ENCODE assay signal across 8 cellular contexts in the genomic region with DNA sequence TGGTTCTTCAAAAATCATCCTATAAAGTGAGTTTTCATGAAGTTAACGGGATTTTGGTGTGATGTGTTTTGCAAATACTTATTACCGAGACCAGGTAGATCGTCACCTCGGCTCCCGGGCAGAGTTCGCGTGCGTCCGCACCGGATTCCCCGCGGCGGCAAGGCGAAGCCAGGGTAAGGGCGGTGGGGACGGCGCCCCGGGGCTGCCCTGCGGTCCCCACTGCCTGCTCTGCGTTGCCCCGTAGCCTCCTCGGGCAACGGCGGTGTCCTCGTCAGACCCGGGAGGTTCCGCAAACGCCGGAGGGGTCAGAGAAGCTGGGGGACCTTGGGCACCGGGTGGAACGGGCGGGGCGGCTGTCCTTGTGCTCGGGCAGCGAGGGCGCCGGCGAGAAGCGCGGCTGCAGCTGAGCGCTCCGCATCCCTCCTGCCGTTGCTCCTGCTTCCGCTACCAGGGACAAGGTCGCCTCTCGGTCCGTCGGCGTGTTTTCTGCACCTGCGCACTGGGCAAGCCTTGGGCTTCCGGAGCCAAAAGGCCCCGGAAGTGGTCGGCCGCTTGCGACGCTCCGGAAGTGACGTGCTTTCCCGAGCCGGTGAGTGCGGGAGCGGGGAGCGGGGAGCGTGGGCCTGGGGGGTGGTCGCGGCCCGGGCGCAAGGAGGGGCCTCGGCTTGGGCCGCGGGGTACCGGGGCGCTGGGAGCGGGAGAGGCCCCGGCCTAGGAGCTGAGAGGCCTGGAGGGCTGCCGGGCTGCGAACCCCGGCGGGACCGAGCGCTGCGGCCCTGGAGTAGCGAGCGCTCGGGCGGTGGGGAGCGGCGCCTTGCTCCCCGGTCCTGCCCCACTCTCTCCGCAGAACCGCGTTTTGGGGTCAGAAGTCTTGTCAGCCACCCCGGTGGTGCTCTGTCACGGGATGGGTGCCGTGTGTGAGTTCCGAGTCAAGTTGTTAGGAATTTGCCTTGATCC. TPM values are rescaled to one million over a fixed set of nuclear protein-coding genes. Genes with fewer than 3 reads are reported as not detected.
DNase-seq lines count a peak whose midpoint lies in the region; ATAC-seq and TF ChIP-seq lines count a peak whose summit lies in the region.

TSS of gene MTG2 (plus strand) at position 560 of the 957 bp plus-strand sequence. CDS start 10,393 bp downstream, outside the sequence.

- H3T11ph ChIP-seq in H9 (ENCODE audit: low read length): no peak within 1 kb of the TSS

- TF ChIP-seq CTCF in H9 (conservative IDR thresholded peaks at IDR 0.05): no peak
- no peak for TF ChIP-seq CTCF in fibroblast of pulmonary artery (IDR thresholded peaks at IDR 0.05; ENCODE audit: low read length, missing control alignments)

- H2BK20ac ChIP-seq in H9 (ENCODE audit: low read depth, low read length, poor library complexity, severe bottlenecking): no peak within 1 kb of the TSS

- H3K23ac ChIP-seq in H9 (ENCODE audit: insufficient read length, low read depth, low read length): no peak within 1 kb of the TSS

- peaks cover 3% of the 10 kb centered on the region for H3K23me2 ChIP-seq in H9 (ENCODE audit: insufficient read length, low read depth, low read length, poor library complexity, severe bottlenecking)

- H2BK5ac ChIP-seq in H9 (ENCODE audit: insufficient read length, low read length): no peak within 1 kb of the TSS

- H3K4me1 ChIP-seq in H9 (ENCODE audit: insufficient read depth, low read length): peaks cover 2% of the 10 kb centered on the region; the same call in 1 of the 2 replicates

- no peak within 1 kb of the TSS for H2BK120ac ChIP-seq in H9 (ENCODE audit: low read depth, low read length, poor library complexity, severe bottlenecking)

- peak within 1 kb of the TSS; percentile 90 for H3K9ac ChIP-seq in H9 (ENCODE audit: extremely low read depth, insufficient read length, low read length)

- H3K27ac ChIP-seq in H9 (ENCODE audit: insufficient read length, low read depth, low read length): no peak within 1 kb of the TSS

- peaks cover 4% of the 10 kb centered on the region; the same call in 1 of the 2 replicates for H3K79me2 ChIP-seq in H9 (ENCODE audit: insufficient read depth, low read length)

- no peaks in the 10 kb centered on the region for H4K20me1 ChIP-seq in H9 (ENCODE audit: control insufficient read depth, insufficient read depth, insufficient read length)

- H3K27ac Mint-ChIP-seq in H9: peak within 1 kb of the TSS; percentile 91 to 98 (median 95); a peak in 6 of 7 replicates
- H3K27ac Mint-ChIP-seq in natural killer cell treated with Interleukin-12 subunit alpha and Interleukin-12 subunit beta and Interleukin-15 and Interleukin-18, amount 100 ng/mL, for 72 hours: peak within 1 kb of the TSS; percentile 88 to 90

- peak within 1 kb of the TSS; percentile 69 for H3K18ac ChIP-seq in H9 (ENCODE audit: insufficient read length, low read depth, low read length)

- no peak within 1 kb of the TSS for H3K4ac ChIP-seq in H9 (ENCODE audit: low read depth, low read length)

- no peak within 1 kb of the TSS for H2AK5ac ChIP-seq in H9 (ENCODE audit: insufficient read length, low read length)

- H2BK12ac ChIP-seq in H9 (ENCODE audit: insufficient read length, low read depth, low read length): no peak within 1 kb of the TSS

- H3K4me2 ChIP-seq in H9 (ENCODE audit: insufficient read depth, insufficient read length, low read length): peak within 1 kb of the TSS; percentile 91

- H3K9me3 Mint-ChIP-seq in H9: no peaks in the 10 kb centered on the region
- H3K9me3 Mint-ChIP-seq in natural killer cell treated with Interleukin-12 subunit alpha and Interleukin-12 subunit beta and Interleukin-15 and Interleukin-18, amount 100 ng/mL, for 72 hours: no peaks in the 10 kb centered on the region

- no peak within 1 kb of the TSS for H4K8ac ChIP-seq in H9 (replicated peaks; ENCODE audit: insufficient read length, low read depth, low read length)

- no peak within 1 kb of the TSS for H3K56ac ChIP-seq in H9 (ENCODE audit: insufficient read length, low read depth, low read length)

- H3K36me3 Mint-ChIP-seq in H9 (ENCODE audit: insufficient read depth in 1 of 3, low read depth in 3 of 3): peaks cover 6 to 10% (median 6%) of the 10 kb centered on the region in 3 experiments; a peak in 6 of 7 replicates
- H3K36me3 Mint-ChIP-seq in natural killer cell treated with Interleukin-12 subunit alpha and Interleukin-12 subunit beta and Interleukin-15 and Interleukin-18, amount 100 ng/mL, for 72 hours: peaks cover 4% of the 10 kb centered on the region

- H3K9me3 ChIP-seq in H9 (ENCODE audit: control insufficient read depth, low read depth, low read length): no peaks in the 10 kb centered on the region

- no peaks in the 10 kb centered on the region for H3K79me1 ChIP-seq in H9 (ENCODE audit: insufficient read depth, low read depth, low read length, poor library complexity, severe bottlenecking)

- H2BK15ac ChIP-seq in H9 (ENCODE audit: low read depth, low read length): no peak within 1 kb of the TSS

- no peak within 1 kb of the TSS for H2AFZ ChIP-seq in H9 (ENCODE audit: low read length)

- ATAC-seq in natural killer cell treated with Interleukin-12 subunit alpha and Interleukin-12 subunit beta and Interleukin-15 and Interleukin-18, amount 100 ng/mL, for 72 hours: peak; percentile 97

- H4K5ac ChIP-seq in H9 (ENCODE audit: insufficient read length, low read depth, low read length): no peak within 1 kb of the TSS

- DNase-seq in ELF-1 (ENCODE audit: low read depth, low spot score): peak; percentile 97
- DNase-seq in H9: peak; percentile 96
- peak; percentile 99 for DNase-seq in M059J (ENCODE audit: low read depth)
- DNase-seq in activated T-helper 9 cell treated with anti-CD3 and anti-CD28 coated beads, Interleukin-2, amount 50 U/mL, for 16 hours (ENCODE audit: low read depth): peak; percentile 92
- DNase-seq in fibroblast of pulmonary artery (ENCODE audit: low read depth): peak; percentile 95
- DNase-seq in natural killer cell treated with Interleukin-12 subunit alpha and Interleukin-12 subunit beta and Interleukin-15 and Interleukin-18, amount 100 ng/mL, for 72 hours (ENCODE audit: low spot score): peak; percentile 97
- peak; percentile 94 for DNase-seq in stimulated activated naive CD4-positive, alpha-beta T cell treated with Interleukin-2 at 50 U/mL for 16 hours (lab: John Stamatoyannopoulos, UW)

- H4K91ac ChIP-seq in H9 (ENCODE audit: insufficient read length, low read depth, low read length): no peak within 1 kb of the TSS

- no peaks in the 10 kb centered on the region for H3K27me3 ChIP-seq in H9 (ENCODE audit: insufficient read depth, low read length)

- no CpG with 5 or more reads among the region's 96 CpGs for WGBS in H9 (ENCODE audit: extremely low coverage, insufficient read length, low lambda C conversion rate)

- peak within 1 kb of the TSS; percentile 76 for H3K14ac ChIP-seq in H9 (ENCODE audit: insufficient read depth, low read length)

- TF ChIP-seq POLR2A in Raji (IDR thresholded peaks at IDR 0.05; ENCODE audit: insufficient read depth, low read depth, low read length): peak; percentile 99

- H3K4me3 Mint-ChIP-seq in H9: peak within 1 kb of the TSS; percentile 88 to 91
- peak within 1 kb of the TSS; percentile 80 for H3K4me3 Mint-ChIP-seq in natural killer cell treated with Interleukin-12 subunit alpha and Interleukin-12 subunit beta and Interleukin-15 and Interleukin-18, amount 100 ng/mL, for 72 hours

- H3K27me3 Mint-ChIP-seq in H9 (ENCODE audit: low read depth): no peaks in the 10 kb centered on the region; the same call in 1 of the 2 replicates
- no peaks in the 10 kb centered on the region for H3K27me3 Mint-ChIP-seq in natural killer cell treated with Interleukin-12 subunit alpha and Interleukin-12 subunit beta and Interleukin-15 and Interleukin-18, amount 100 ng/mL, for 72 hours

- peaks cover 15% of the 10 kb centered on the region in 2 experiments for H3K4me1 Mint-ChIP-seq in H9
- H3K4me1 Mint-ChIP-seq in natural killer cell treated with Interleukin-12 subunit alpha and Interleukin-12 subunit beta and Interleukin-15 and Interleukin-18, amount 100 ng/mL, for 72 hours (ENCODE audit: low read depth in 2 of 2): peaks cover 23 to 36% of the 10 kb centered on the region in 2 donors

- peak within 1 kb of the TSS; percentile 93 for H3K4me3 ChIP-seq in fibroblast of pulmonary artery (replicated peaks; ENCODE audit: low read depth, low read length)

RNA-seq across cellular contexts. Expression of gene MTG2, which starts in this region (rescaled TPM):
- total RNA-seq in H9 (2021): 25.1 and 27.7 TPM in 2 replicates
- 19.9 and 46.4 TPM in 2 replicates for total RNA-seq in M059J (2014; rRNA removed; shearing (Covaris generic))
- total RNA-seq in natural killer cell treated with Interleukin-12 subunit alpha and Interleukin-12 subunit beta and Interleukin-15 and Interleukin-18, amount 100 ng/mL, for 72 hours: 10 to 100 TPM; 39.3 to 57.9 TPM
